ENCODE assay signal across 20 cellular contexts in genomic region chr2:65476778-65477177, GRCh38. TPM values are rescaled to one million over a fixed set of nuclear protein-coding genes. Genes with fewer than 3 reads are reported as not detected.
A peak's percentile ranks its signal among the peaks of the same experiment; 100 is the strongest.
DNase-seq lines count a peak whose midpoint lies in the region; ATAC-seq, FAIRE-seq and TF ChIP-seq lines count a peak whose summit lies in the region.
"Had no signal": no experiment of that assay in that cellular context is flagged by ENCODE, and none has a peak within 500 bp of the region (broad histone marks: within the 10 kb centered on the region; RNA-seq: fewer than 3 reads in every experiment).

No MANE protein-coding gene starts in this region.

- CTCF ChIA-PET in A549 (lab: Yijun Ruan, JAX): no interaction called here

- H3K27me3 ChIP-seq in testis: no peaks in the 10 kb centered on the region
- H3K27me3 ChIP-seq: BLaER1 treated with 17β-estradiol and CSF1 and Interleukin-3, amounts not matched to agents 10 nM and 100 nM had no signal

- H3K27ac ChIP-seq in A549 (no peak overlapping the region), VCaP (peak overlapping the region; percentile 38; the same call in 1 of the 2 replicates), testis (no peak overlapping the region)
- H3K27ac ChIP-seq: BLaER1 treated with 17β-estradiol and CSF1 and Interleukin-3, amounts not matched to agents 10 nM and 100 nM; C4-2B had no signal

- TF ChIP-seq CTCF in A549 (IDR thresholded peaks at IDR 0.05): no peak
- TF ChIP-seq CTCF in VCaP (conservative IDR thresholded peaks at IDR 0.05): no peak
- no peak for TF ChIP-seq CTCF in testis (IDR thresholded peaks at IDR 0.05)

- no peak for ATAC-seq in A549
- no peak for ATAC-seq in HG03025 (IDR thresholded peaks at IDR 0.05; ENCODE audit: low FRiP score, unreplicated experiment)
- ATAC-seq: CD8-positive, alpha-beta T cell had no signal

- no peak for TF ChIP-seq EP300 in A549 (IDR thresholded peaks at IDR 0.05)

- WGBS in A549 (ENCODE audit: missing lambda C conversion rate): 83% methylated on average over 9 of the region's 9 CpGs
- WGBS in testis, 2 donors: 59 to 73% methylated on average over 9 of the region's 9 CpGs

- H3K4me1 ChIP-seq in A549: no peaks in the 10 kb centered on the region
- H3K4me1 ChIP-seq in testis: no peaks in the 10 kb centered on the region
- H3K4me1 ChIP-seq: Caco-2 had no signal

- TF ChIP-seq POLR2A in A549 (IDR thresholded peaks at IDR 0.05; ENCODE audit: low read length) (no peak), testis (IDR thresholded peaks at IDR 0.05) (no peak)

- POLR2A ChIA-PET in A549 (lab: Yijun Ruan, JAX): no interaction called here

- FAIRE-seq in A549 (lab: Jason Lieb, UNC): no peak
- FAIRE-seq: A204.1, D721Med, G401.6, GM12891, GM19239 had no signal

- H3K36me3 ChIP-seq in testis (ENCODE audit: low read depth, missing control alignments): no peaks in the 10 kb centered on the region

- no peak overlapping the region for H3K4me3 ChIP-seq in A549
- H3K4me3 ChIP-seq in testis: peak overlapping the region in 1 of 2 donors; percentile 38
- H3K4me3 ChIP-seq: BLaER1 treated with 17β-estradiol and CSF1 and Interleukin-3, amounts not matched to agents 10 nM and 100 nM had no signal

- intact Hi-C loops in testis (cut with DNase I; ENCODE audit: low total_unique reads): no loop called here

- DNase-seq in A549 (ENCODE audit: low read depth in 1 of 2, low spot score in 1 of 2) (no peak), testis (peak; percentile 76), SHP77 (lab: John Stamatoyannopoulos, UW) (no peak)
- DNase-seq: 8988T; AML-193; Caco-2; Calu3; CD4-positive, alpha-beta T cell; CD8-positive, alpha-beta T cell; DMS79 treated with DMSO at 0.1 percent for 48 hours; GF-D8 had no signal

- TF ChIP-seq RAD21 in A549 (conservative IDR thresholded peaks at IDR 0.05 in 1 of 2, IDR thresholded peaks at IDR 0.05 in 1 of 2): no peak

- no peak overlapping the region for H3K4me2 ChIP-seq in A549

- H3K9me3 ChIP-seq in A549 (peaks cover 50% of the 10 kb centered on the region), testis (no peaks in the 10 kb centered on the region)
- H3K9me3 ChIP-seq: Caco-2 had no signal

TF ChIP-seq in A549, 52 proteins besides CTCF, POLR2A, EP300 and RAD21:
- TF ChIP-seq NR3C1 (IDR thresholded peaks at IDR 0.05): no peak
- TF ChIP-seq MAFK (IDR thresholded peaks at IDR 0.05; ENCODE audit: partially characterized antibody): peak; percentile 33

RNA-seq across cellular contexts. Expression of gene SPRED2, which starts 44.4 kb away (rescaled TPM):
- polyA plus RNA-seq in A549 (2011; rRNA removed): 28.1 and 29.3 TPM in 2 replicates
- 22.4 and 26.0 TPM in 2 replicates for polyA plus RNA-seq in A549 (2012; cell fraction: cytosol; rRNA removed)
- polyA plus RNA-seq in A549 (2012; cell fraction: nucleus; rRNA removed): 18.5 and 23.7 TPM in 2 replicates
- 18.9 to 22.6 TPM (median 20.6 TPM) in 3 replicates for polyA plus RNA-seq in A549 (2017; fragmentation: RNase III; extraction: RNeasy Plus Mini Kit Qiagen cat#74134 plus additional on column Dnase treatment)
- 24.1 and 25.4 TPM in 2 replicates for polyA minus RNA-seq in A549 (2011; rRNA and poly(A)+ RNA removed)
- total RNA-seq in testis: 10 to 100 TPM in 1 of 2 donors, 1 to 10 TPM in 1; 10.0 to 14.1 TPM
- polyA plus RNA-seq in testis (ENCODE audit: insufficient read depth, low read depth, low replicate concordance): 11.3 TPM
